ENCODE assay signal across 24 cellular contexts in the genomic region with DNA sequence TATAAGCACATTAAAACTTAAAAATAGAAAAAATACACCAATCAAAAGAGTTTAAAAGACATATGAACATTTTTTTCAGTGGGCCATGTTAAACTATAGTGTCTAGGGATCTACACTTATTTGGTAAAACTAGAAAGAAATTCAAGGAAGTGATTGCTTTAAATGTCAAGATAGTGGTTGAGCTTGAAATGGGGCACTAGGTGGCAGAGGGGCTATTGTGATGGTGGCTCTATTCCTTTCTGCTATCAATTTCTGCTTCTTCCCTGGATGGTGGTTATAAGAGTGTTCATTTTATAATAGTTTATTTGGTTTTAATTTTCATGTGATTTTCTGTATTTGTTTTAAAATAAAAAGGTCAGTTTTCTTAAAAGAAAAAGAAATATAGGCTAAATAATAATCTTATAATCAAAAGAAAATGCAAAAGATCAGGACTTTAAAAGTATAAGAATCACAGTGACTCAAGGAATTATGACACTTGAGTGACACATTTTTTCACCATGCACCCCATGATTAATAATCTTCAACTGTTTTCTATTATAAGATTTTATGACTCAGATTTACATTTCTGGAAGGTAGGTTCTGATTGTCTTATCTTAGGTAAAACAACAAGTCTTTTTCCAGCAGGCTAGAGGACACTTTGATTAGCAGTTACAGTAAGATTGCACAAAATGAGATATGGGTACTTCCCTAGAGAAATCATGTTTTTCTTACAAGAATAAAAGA.
DNase-seq lines count a peak whose midpoint lies in the region; ATAC-seq and TF ChIP-seq lines count a peak whose summit lies in the region.
"Had no signal": no experiment of that assay in that cellular context is flagged by ENCODE, and none has a peak within 500 bp of the region (broad histone marks: within the 10 kb centered on the region; RNA-seq: fewer than 3 reads in every experiment).

No MANE protein-coding gene starts in this region.

- H3K4me3 ChIP-seq in retinal pigment epithelial cell (ENCODE audit: low read length) (no peak overlapping the region), ascending aorta (no peak overlapping the region)
- H3K4me3 ChIP-seq: A549, colonic mucosa, lung, psoas muscle, SJCRH30, upper lobe of left lung had no signal

- peak; percentile 13 for TF ChIP-seq CTCF in retinal pigment epithelial cell (conservative IDR thresholded peaks at IDR 0.05; ENCODE audit: low read depth, low read length)
- no peak for TF ChIP-seq CTCF in ascending aorta (IDR thresholded peaks at IDR 0.05)
- TF ChIP-seq CTCF in GM13977 (IDR thresholded peaks at IDR 0.05; ENCODE audit: extremely low read depth, insufficient read depth, missing control alignments): no peak

- intact Hi-C loops in ascending aorta (cut with DNase I): no loop called here

- H3K36me3 ChIP-seq in ascending aorta: no peaks in the 10 kb centered on the region
- H3K36me3 ChIP-seq: colonic mucosa, SJCRH30, upper lobe of left lung had no signal

- no peak overlapping the region for H3K27ac ChIP-seq in ascending aorta
- H3K27ac ChIP-seq: A549, colonic mucosa, psoas muscle, SJCRH30, upper lobe of left lung had no signal

- CTCF ChIA-PET in activated CD8-positive, alpha-beta T cell treated with anti-CD3 and anti-CD28 coated beads, Interleukin-2, amount 10 ng/mL, durations not matched to agents 7 days and 5 days (lab: Charles Lee): no interaction called here

- no peak overlapping the region for H3K4me3 Mint-ChIP-seq in activated CD8-positive, alpha-beta T cell treated with anti-CD3 and anti-CD28 coated beads, Interleukin-2, amount 10 ng/mL, durations not matched to agents 7 days and 5 days
- H3K4me3 Mint-ChIP-seq: activated CD4-positive, alpha-beta T cell treated with anti-CD3 and anti-CD28 coated beads for 36 hours; CD4-positive, alpha-beta T cell; naive thymus-derived CD8-positive, alpha-beta T cell; T-helper 2 cell treated with Interferon-gamma antibody and Interleukin-4, amounts not matched to agents 5 μg/mL and 100 μg/mL, for 36 hours had no signal

- no peaks in the 10 kb centered on the region for H3K9me3 ChIP-seq in ascending aorta
- H3K9me3 ChIP-seq: A549, colonic mucosa had no signal

- H3K36me3 Mint-ChIP-seq in activated CD8-positive, alpha-beta T cell treated with anti-CD3 and anti-CD28 coated beads, Interleukin-2, amount 10 ng/mL, durations not matched to agents 7 days and 5 days (ENCODE audit: low read depth): no peaks in the 10 kb centered on the region
- H3K36me3 Mint-ChIP-seq: naive thymus-derived CD8-positive, alpha-beta T cell had no signal

- DNase-seq in NCI-H2081 (lab: John Stamatoyannopoulos, UW) (peak; percentile 8 to 43), NCI-H2081 treated with DMSO at 0.1 percent for 48 hours (lab: John Stamatoyannopoulos, UW) (no peak), NCI-H146 treated with DMSO at 0.1 percent for 48 hours (lab: John Stamatoyannopoulos, UW; ENCODE audit: unreplicated experiment) (peak; percentile 37), SK-MEL-5 (ENCODE audit: low read depth, low spot score) (peak; percentile 49), retinal pigment epithelial cell (ENCODE audit: low read depth) (no peak), ascending aorta (ENCODE audit: low spot score in 2 of 2) (no peak), GM13977 (ENCODE audit: low spot score) (no peak)
- no peak for DNase-seq in activated CD8-positive, alpha-beta T cell treated with anti-CD3 and anti-CD28 coated beads, Interleukin-2, amount 10 ng/mL, durations not matched to agents 7 days and 5 days
- DNase-seq: activated CD4-positive, alpha-beta T cell treated with anti-CD3 and anti-CD28 coated beads for 36 hours; activated naive CD4-positive, alpha-beta T cell; CD4-positive, alpha-beta T cell; colonic mucosa; GOT3; KG1; naive thymus-derived CD8-positive, alpha-beta T cell; NCI-H1930; NK-92 treated with Interleukin-12 subunit alpha and Interleukin-12 subunit beta, amount 100 ng/mL, for 24 hours; psoas muscle; stimulated activated naive CD8-positive, alpha-beta T cell treated with anti-CD3 and anti-CD28 coated beads, Interleukin-15, Interleukin-2, amounts not matched to agents 100 U/mL and 50 U/mL, for 24 hours; upper lobe of left lung had no signal

- H3K27ac Mint-ChIP-seq in activated CD8-positive, alpha-beta T cell treated with anti-CD3 and anti-CD28 coated beads, Interleukin-2, amount 10 ng/mL, durations not matched to agents 7 days and 5 days: no peak overlapping the region
- H3K27ac Mint-ChIP-seq: activated CD4-positive, alpha-beta T cell treated with anti-CD3 and anti-CD28 coated beads for 36 hours; CD4-positive, alpha-beta T cell; naive thymus-derived CD8-positive, alpha-beta T cell; T-helper 2 cell treated with Interferon-gamma antibody and Interleukin-4, amounts not matched to agents 5 μg/mL and 100 μg/mL, for 36 hours had no signal

- H3K4me1 Mint-ChIP-seq in activated CD8-positive, alpha-beta T cell treated with anti-CD3 and anti-CD28 coated beads, Interleukin-2, amount 10 ng/mL, durations not matched to agents 7 days and 5 days (ENCODE audit: low read depth): no peaks in the 10 kb centered on the region
- H3K4me1 Mint-ChIP-seq: activated CD4-positive, alpha-beta T cell treated with anti-CD3 and anti-CD28 coated beads for 36 hours; naive thymus-derived CD8-positive, alpha-beta T cell had no signal

- H3K27me3 ChIP-seq in ascending aorta: no peaks in the 10 kb centered on the region
- H3K27me3 ChIP-seq: colonic mucosa, SJCRH30, upper lobe of left lung had no signal

- POLR2A ChIA-PET in activated CD8-positive, alpha-beta T cell treated with anti-CD3 and anti-CD28 coated beads, Interleukin-2, amount 10 ng/mL, durations not matched to agents 7 days and 5 days (lab: Charles Lee): no interaction called here

- ATAC-seq in activated CD8-positive, alpha-beta T cell treated with anti-CD3 and anti-CD28 coated beads, Interleukin-2, amount 10 ng/mL, durations not matched to agents 7 days and 5 days: no peak
- ATAC-seq: A549; activated CD4-positive, alpha-beta T cell treated with anti-CD3 and anti-CD28 coated beads for 36 hours; naive thymus-derived CD8-positive, alpha-beta T cell; psoas muscle; stimulated activated naive CD8-positive, alpha-beta T cell treated with anti-CD3 and anti-CD28 coated beads, Interleukin-15, Interleukin-2, amounts not matched to agents 100 U/mL and 50 U/mL, for 24 hours had no signal

- in situ Hi-C loops in SK-MEL-5 (cut with HindIII; ENCODE audit: low pct_unique_long_range_greater_than_20kb, low sequenced_read_pairs) (no loop called here), GM13977 (cut with MboI; ENCODE audit: low pct_unique_long_range_greater_than_20kb, low sequenced_read_pairs, unreplicated experiment) (no loop called here)

- H3K9me3 Mint-ChIP-seq in activated CD8-positive, alpha-beta T cell treated with anti-CD3 and anti-CD28 coated beads, Interleukin-2, amount 10 ng/mL, durations not matched to agents 7 days and 5 days (ENCODE audit: insufficient read depth): peaks cover 4% of the 10 kb centered on the region

- H3K4me1 ChIP-seq in ascending aorta: no peaks in the 10 kb centered on the region
- H3K4me1 ChIP-seq: A549, colonic mucosa, psoas muscle, SJCRH30, upper lobe of left lung had no signal

- no peaks in the 10 kb centered on the region for H3K27me3 Mint-ChIP-seq in activated CD8-positive, alpha-beta T cell treated with anti-CD3 and anti-CD28 coated beads, Interleukin-2, amount 10 ng/mL, durations not matched to agents 7 days and 5 days (ENCODE audit: low read depth)
- H3K27me3 Mint-ChIP-seq: activated CD4-positive, alpha-beta T cell treated with anti-CD3 and anti-CD28 coated beads for 36 hours; CD4-positive, alpha-beta T cell; naive thymus-derived CD8-positive, alpha-beta T cell had no signal

Comparison
In these comparisons a context has a peak if more than half of its experiments do, and no peak if none do; other contexts are left out.
1. DNase-seq: peak in NCI-H2081 (2 of 2), NCI-H146 treated with DMSO at 0.1 percent for 48 hours (single experiment) and SK-MEL-5 (single experiment); none in NCI-H2081 treated with DMSO at 0.1 percent for 48 hours (single experiment), retinal pigment epithelial cell (single experiment), ascending aorta (0 of 2), GM13977 (single experiment) and activated CD8-positive, alpha-beta T cell treated with anti-CD3 and anti-CD28 coated beads, Interleukin-2, amount 10 ng/mL, durations not matched to agents 7 days and 5 days (single experiment).